1 cellular context compared by ENCODE assay signal in genomic region chr1:76153856-76154212, GRCh38.
TF ChIP-seq lines count a peak whose summit lies in the region.

No MANE protein-coding gene starts in this region.

TF ChIP-seq in HepG2, 621 proteins besides CTCF, POLR2A, EP300 and RAD21 (continued from another document):
- TF ChIP-seq, protein P1, sequence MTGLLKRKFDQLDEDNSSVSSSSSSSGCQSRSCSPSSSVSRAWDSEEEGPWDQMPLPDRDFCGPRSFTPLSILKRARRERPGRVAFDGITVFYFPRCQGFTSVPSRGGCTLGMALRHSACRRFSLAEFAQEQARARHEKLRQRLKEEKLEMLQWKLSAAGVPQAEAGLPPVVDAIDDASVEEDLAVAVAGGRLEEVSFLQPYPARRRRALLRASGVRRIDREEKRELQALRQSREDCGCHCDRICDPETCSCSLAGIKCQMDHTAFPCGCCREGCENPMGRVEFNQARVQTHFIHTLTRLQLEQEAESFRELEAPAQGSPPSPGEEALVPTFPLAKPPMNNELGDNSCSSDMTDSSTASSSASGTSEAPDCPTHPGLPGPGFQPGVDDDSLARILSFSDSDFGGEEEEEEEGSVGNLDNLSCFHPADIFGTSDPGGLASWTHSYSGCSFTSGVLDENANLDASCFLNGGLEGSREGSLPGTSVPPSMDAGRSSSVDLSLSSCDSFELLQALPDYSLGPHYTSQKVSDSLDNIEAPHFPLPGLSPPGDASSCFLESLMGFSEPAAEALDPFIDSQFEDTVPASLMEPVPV (CRISPR knock-in tag; IDR thresholded peaks at IDR 0.05) = no peak
- no peak for TF ChIP-seq ZNF563 (CRISPR knock-in tag; IDR thresholded peaks at IDR 0.05)
- TF ChIP-seq ZNF138 (CRISPR knock-in tag; IDR thresholded peaks at IDR 0.05; ENCODE audit: low read depth) = no peak
- no peak for TF ChIP-seq ZNF121 (CRISPR knock-in tag; IDR thresholded peaks at IDR 0.05)
- TF ChIP-seq MYNN (CRISPR knock-in tag; IDR thresholded peaks at IDR 0.05; ENCODE audit: low read depth) = no peak
- no peak for TF ChIP-seq DMTF1 (CRISPR knock-in tag; IDR thresholded peaks at IDR 0.05)
- no peak for TF ChIP-seq STAG1 (CRISPR knock-in tag; IDR thresholded peaks at IDR 0.05)
- no peak for TF ChIP-seq SPEN (CRISPR knock-in tag; IDR thresholded peaks at IDR 0.05; ENCODE audit: low read depth)
- TF ChIP-seq, protein P2, sequence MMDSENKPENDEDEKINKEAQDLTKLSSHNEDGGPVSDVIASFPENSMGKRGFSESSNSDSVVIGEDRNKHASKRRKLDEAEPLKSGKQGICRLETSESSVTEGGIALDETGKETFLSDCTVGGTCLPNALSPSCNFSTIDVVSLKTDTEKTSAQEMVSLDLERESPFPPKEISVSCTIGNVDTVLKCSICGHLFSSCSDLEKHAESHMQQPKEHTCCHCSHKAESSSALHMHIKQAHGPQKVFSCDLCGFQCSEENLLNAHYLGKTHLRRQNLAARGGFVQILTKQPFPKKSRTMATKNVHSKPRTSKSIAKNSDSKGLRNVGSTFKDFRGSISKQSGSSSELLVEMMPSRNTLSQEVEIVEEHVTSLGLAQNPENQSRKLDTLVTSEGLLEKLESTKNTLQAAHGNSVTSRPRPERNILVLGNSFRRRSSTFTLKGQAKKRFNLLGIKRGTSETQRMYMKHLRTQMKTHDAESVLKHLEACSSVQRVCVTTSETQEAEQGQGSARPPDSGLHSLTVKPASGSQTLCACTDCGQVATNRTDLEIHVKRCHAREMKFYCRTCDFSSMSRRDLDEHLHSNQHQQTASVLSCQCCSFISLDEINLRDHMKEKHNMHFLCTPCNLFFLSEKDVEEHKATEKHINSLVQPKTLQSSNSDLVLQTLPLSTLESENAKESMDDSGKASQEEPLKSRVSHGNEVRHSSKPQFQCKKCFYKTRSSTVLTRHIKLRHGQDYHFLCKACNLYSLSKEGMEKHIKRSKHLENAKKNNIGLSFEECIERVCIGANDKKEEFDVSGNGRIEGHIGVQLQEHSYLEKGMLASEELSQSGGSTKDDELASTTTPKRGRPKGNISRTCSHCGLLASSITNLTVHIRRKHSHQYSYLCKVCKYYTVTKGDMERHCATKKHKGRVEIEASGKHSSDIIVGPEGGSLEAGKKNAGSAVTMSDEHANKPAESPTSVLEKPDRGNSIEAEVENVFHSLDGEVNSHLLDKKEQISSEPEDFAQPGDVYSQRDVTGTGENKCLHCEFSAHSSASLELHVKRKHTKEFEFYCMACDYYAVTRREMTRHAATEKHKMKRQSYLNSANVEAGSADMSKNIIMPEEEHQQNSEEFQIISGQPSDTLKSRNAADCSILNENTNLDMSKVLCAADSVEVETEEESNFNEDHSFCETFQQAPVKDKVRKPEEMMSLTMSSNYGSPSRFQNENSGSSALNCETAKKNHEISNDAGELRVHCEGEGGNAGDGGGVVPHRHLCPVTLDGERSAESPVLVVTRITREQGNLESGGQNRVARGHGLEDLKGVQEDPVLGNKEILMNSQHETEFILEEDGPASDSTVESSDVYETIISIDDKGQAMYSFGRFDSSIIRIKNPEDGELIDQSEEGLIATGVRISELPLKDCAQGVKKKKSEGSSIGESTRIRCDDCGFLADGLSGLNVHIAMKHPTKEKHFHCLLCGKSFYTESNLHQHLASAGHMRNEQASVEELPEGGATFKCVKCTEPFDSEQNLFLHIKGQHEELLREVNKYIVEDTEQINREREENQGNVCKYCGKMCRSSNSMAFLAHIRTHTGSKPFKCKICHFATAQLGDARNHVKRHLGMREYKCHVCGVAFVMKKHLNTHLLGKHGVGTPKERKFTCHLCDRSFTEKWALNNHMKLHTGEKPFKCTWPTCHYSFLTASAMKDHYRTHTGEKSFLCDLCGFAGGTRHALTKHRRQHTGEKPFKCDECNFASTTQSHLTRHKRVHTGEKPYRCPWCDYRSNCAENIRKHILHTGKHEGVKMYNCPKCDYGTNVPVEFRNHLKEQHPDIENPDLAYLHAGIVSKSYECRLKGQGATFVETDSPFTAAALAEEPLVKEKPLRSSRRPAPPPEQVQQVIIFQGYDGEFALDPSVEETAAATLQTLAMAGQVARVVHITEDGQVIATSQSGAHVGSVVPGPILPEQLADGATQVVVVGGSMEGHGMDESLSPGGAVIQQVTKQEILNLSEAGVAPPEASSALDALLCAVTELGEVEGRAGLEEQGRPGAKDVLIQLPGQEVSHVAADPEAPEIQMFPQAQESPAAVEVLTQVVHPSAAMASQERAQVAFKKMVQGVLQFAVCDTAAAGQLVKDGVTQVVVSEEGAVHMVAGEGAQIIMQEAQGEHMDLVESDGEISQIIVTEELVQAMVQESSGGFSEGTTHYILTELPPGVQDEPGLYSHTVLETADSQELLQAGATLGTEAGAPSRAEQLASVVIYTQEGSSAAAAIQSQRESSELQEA (CRISPR knock-in tag; IDR thresholded peaks at IDR 0.05; ENCODE audit: not compliant biosample characterization) = no peak
